ENCODE assay signal across 19 cellular contexts in genomic region chr1:116755036-116755435, GRCh38. TPM values are rescaled to one million over a fixed set of nuclear protein-coding genes. Genes with fewer than 3 reads are reported as not detected.
A peak's percentile ranks its signal among the peaks of the same experiment; 100 is the strongest.
DNase-seq lines count a peak whose midpoint lies in the region; ATAC-seq, FAIRE-seq and TF ChIP-seq lines count a peak whose summit lies in the region.
"Had no signal": no experiment of that assay in that cellular context is flagged by ENCODE, and none has a peak within 500 bp of the region (broad histone marks: within the 10 kb centered on the region; RNA-seq: fewer than 3 reads in every experiment).

No MANE protein-coding gene starts in this region.

- no peaks in the 10 kb centered on the region for H3K27me3 Mint-ChIP-seq in activated CD8-positive, alpha-beta T cell treated with anti-CD3 and anti-CD28 coated beads, Interleukin-2, amount 10 ng/mL, durations not matched to agents 7 days and 5 days (ENCODE audit: low read depth)

- peak overlapping the region; percentile 98 for H3K27ac Mint-ChIP-seq in activated CD8-positive, alpha-beta T cell treated with anti-CD3 and anti-CD28 coated beads, Interleukin-2, amount 10 ng/mL, durations not matched to agents 7 days and 5 days

- TF ChIP-seq POLR2A in gastrocnemius medialis (IDR thresholded peaks at IDR 0.05): no peak

- H3K36me3 ChIP-seq in KOPT-K1 (ENCODE audit: insufficient read depth, low read length) (peaks cover 7% of the 10 kb centered on the region), small intestine (ENCODE audit: control insufficient read depth in 2 of 2, insufficient read depth in 2 of 2, low read length in 2 of 2) (no peaks in the 10 kb centered on the region), gastrocnemius medialis (no peaks in the 10 kb centered on the region), Karpas-422 (ENCODE audit: insufficient read depth, low read length) (no peaks in the 10 kb centered on the region)
- H3K36me3 ChIP-seq in effector memory CD4-positive, alpha-beta T cell (ENCODE audit: control insufficient read depth, insufficient read depth, low read length): no peaks in the 10 kb centered on the region
- H3K36me3 ChIP-seq: BE2C had no signal

- H3K4me1 ChIP-seq in effector memory CD4-positive, alpha-beta T cell (ENCODE audit: control insufficient read depth, insufficient read depth, low read length, poor library complexity, severe bottlenecking): peaks cover 18% of the 10 kb centered on the region
- H3K4me1 ChIP-seq in small intestine (ENCODE audit: control insufficient read depth in 2 of 2, insufficient read depth in 1 of 2, low read depth in 1 of 2, low read length in 1 of 2) (no peaks in the 10 kb centered on the region), gastrocnemius medialis (no peaks in the 10 kb centered on the region), Karpas-422 (ENCODE audit: low read length) (no peaks in the 10 kb centered on the region)
- H3K4me1 ChIP-seq: BE2C had no signal

- peak overlapping the region; percentile 82 for H3K4me3 ChIP-seq in effector memory CD4-positive, alpha-beta T cell (ENCODE audit: insufficient read depth, low read depth, low read length, poor library complexity, severe bottlenecking)
- H3K4me3 ChIP-seq in small intestine (ENCODE audit: low read depth in 1 of 2, low read length in 2 of 2): peak overlapping the region in 1 of 2 donors; percentile 50
- no peak overlapping the region for H3K4me3 ChIP-seq in gastrocnemius medialis
- no peak overlapping the region for H3K4me3 ChIP-seq in Karpas-422 (ENCODE audit: low read length)

- peaks cover 3% of the 10 kb centered on the region for H3K9me3 Mint-ChIP-seq in activated CD8-positive, alpha-beta T cell treated with anti-CD3 and anti-CD28 coated beads, Interleukin-2, amount 10 ng/mL, durations not matched to agents 7 days and 5 days (ENCODE audit: insufficient read depth)

- WGBS in small intestine, 3 donors: 83 to 87% (median 85%) methylated on average over 9 of the region's 9 CpGs

- H3K9me2 ChIP-seq in Karpas-422 (replicated peaks; ENCODE audit: insufficient read depth, low read length): no peaks in the 10 kb centered on the region

- no peaks in the 10 kb centered on the region for H3K27me3 ChIP-seq in effector memory CD4-positive, alpha-beta T cell (replicated peaks; ENCODE audit: control insufficient read depth, insufficient read depth, low read length, poor library complexity, severe bottlenecking)
- H3K27me3 ChIP-seq in small intestine (ENCODE audit: control insufficient read depth in 2 of 2, insufficient read depth in 2 of 2, low read length in 2 of 2) (no peaks in the 10 kb centered on the region), gastrocnemius medialis (no peaks in the 10 kb centered on the region), Karpas-422 (ENCODE audit: low read length) (no peaks in the 10 kb centered on the region)
- H3K27me3 ChIP-seq: BE2C had no signal

- no peaks in the 10 kb centered on the region for H3K79me2 ChIP-seq in Karpas-422 (ENCODE audit: low read length)

- peaks cover 65% of the 10 kb centered on the region for H3K36me3 Mint-ChIP-seq in activated CD8-positive, alpha-beta T cell treated with anti-CD3 and anti-CD28 coated beads, Interleukin-2, amount 10 ng/mL, durations not matched to agents 7 days and 5 days (ENCODE audit: low read depth)

- no peak for ATAC-seq in activated CD8-positive, alpha-beta T cell treated with anti-CD3 and anti-CD28 coated beads, Interleukin-2, amount 10 ng/mL, durations not matched to agents 7 days and 5 days
- ATAC-seq in gastrocnemius medialis: no peak
- ATAC-seq: Panc1, sciatic nerve had no signal

- in situ Hi-C loops in gastrocnemius medialis (cut with MboI; ENCODE audit: low sequenced_read_pairs in 4 of 4): no loop called here

- intact Hi-C loops in gastrocnemius medialis (cut with DNase I; ENCODE audit: low total_unique reads): no loop called here

- H4K20me1 ChIP-seq in Karpas-422 (ENCODE audit: insufficient read depth, low read depth, low read length): no peaks in the 10 kb centered on the region

- TF ChIP-seq CTCF in gastrocnemius medialis (IDR thresholded peaks at IDR 0.05 in 4 of 5, conservative IDR thresholded peaks at IDR 0.05 in 1 of 5): no peak

- H3K4me2 ChIP-seq in Karpas-422 (ENCODE audit: low read depth, low read length, poor library complexity, severe bottlenecking): no peak overlapping the region

- H2AFZ ChIP-seq in Karpas-422 (ENCODE audit: low read length): no peak overlapping the region

- peak; percentile 33 for DNase-seq in activated CD8-positive, alpha-beta T cell treated with anti-CD3 and anti-CD28 coated beads, Interleukin-2, amount 10 ng/mL, durations not matched to agents 7 days and 5 days
- no peak for DNase-seq in effector memory CD4-positive, alpha-beta T cell
- DNase-seq in small intestine (no peak), gastrocnemius medialis (no peak), Karpas-422 (no peak), KG1 (lab: John Stamatoyannopoulos, UW) (no peak)
- DNase-seq: activated CD4-positive, CD25-positive, alpha-beta regulatory T cell; activated gamma-delta T cell; BE2C; DMS79; foreskin fibroblast; NCI-H2029; NCI-H69; stimulated activated CD4-positive, alpha-beta T cell treated with anti-CD3 and anti-CD28 coated beads, Interleukin-4, amount 100 ng/mL, for 4 hours; SW 1271 had no signal

- H3K4me3 Mint-ChIP-seq in activated CD8-positive, alpha-beta T cell treated with anti-CD3 and anti-CD28 coated beads, Interleukin-2, amount 10 ng/mL, durations not matched to agents 7 days and 5 days: peak overlapping the region; percentile 99

- H3K4me1 Mint-ChIP-seq in activated CD8-positive, alpha-beta T cell treated with anti-CD3 and anti-CD28 coated beads, Interleukin-2, amount 10 ng/mL, durations not matched to agents 7 days and 5 days (ENCODE audit: low read depth): peaks cover 43% of the 10 kb centered on the region

- POLR2A ChIA-PET in activated CD8-positive, alpha-beta T cell treated with anti-CD3 and anti-CD28 coated beads, Interleukin-2, amount 10 ng/mL, durations not matched to agents 7 days and 5 days (lab: Charles Lee): interaction anchor here (0.6 to 24.5 kb wide), 12 partner anchors 10 to 305 kb away, joined by 3 to 548 read pairs (median 11); partner anchors contain the start of gene TTF2

- H3K27ac ChIP-seq in KOPT-K1 (ENCODE audit: low read depth, low read length, poor library complexity, severe bottlenecking) (peak overlapping the region; percentile 99), small intestine (ENCODE audit: low read depth in 1 of 2, low read length in 1 of 2) (peak overlapping the region; percentile 66 to 74), gastrocnemius medialis (no peak overlapping the region), Karpas-422 (ENCODE audit: low read length) (no peak overlapping the region)
- peak overlapping the region; percentile 87 for H3K27ac ChIP-seq in effector memory CD4-positive, alpha-beta T cell (ENCODE audit: insufficient read depth, low read length, poor library complexity, severe bottlenecking)

- H3K9me3 ChIP-seq in KOPT-K1 (ENCODE audit: insufficient read depth, low read length, poor library complexity, severe bottlenecking): no peaks in the 10 kb centered on the region
- no peaks in the 10 kb centered on the region for H3K9me3 ChIP-seq in effector memory CD4-positive, alpha-beta T cell (ENCODE audit: control insufficient read depth, low read length)
- no peaks in the 10 kb centered on the region for H3K9me3 ChIP-seq in small intestine (ENCODE audit: control insufficient read depth, low read depth)
- no peaks in the 10 kb centered on the region for H3K9me3 ChIP-seq in gastrocnemius medialis
- no peaks in the 10 kb centered on the region for H3K9me3 ChIP-seq in Karpas-422 (ENCODE audit: low read length)
- H3K9me3 ChIP-seq: BE2C had no signal

- CTCF ChIA-PET in activated CD8-positive, alpha-beta T cell treated with anti-CD3 and anti-CD28 coated beads, Interleukin-2, amount 10 ng/mL, durations not matched to agents 7 days and 5 days (lab: Charles Lee): interaction anchor here (0.9 to 12.3 kb wide), 8 partner anchors 11 to 305 kb away, joined by 3 to 176 read pairs (median 6); partner anchors contain the start of gene TTF2

- H3K9ac ChIP-seq in Karpas-422 (ENCODE audit: low read length): no peak overlapping the region

- FAIRE-seq in small intestine (lab: Jason Lieb, UNC): no peak

RNA-seq across cellular contexts. Expression of gene CD2, which starts 0.8 kb away (rescaled TPM):
- 100 to 1,000 TPM; 186 to 189 TPM for total RNA-seq in activated CD8-positive, alpha-beta T cell treated with anti-CD3 and anti-CD28 coated beads, Interleukin-2, amount 10 ng/mL, durations not matched to agents 7 days and 5 days
- polyA plus RNA-seq in small intestine: 10 to 100 TPM in 1 of 3 donors, 1 to 10 TPM in 2; 3.9 to 14.9 (median 6.3) TPM
- total RNA-seq in gastrocnemius medialis: under 1 TPM in 1 of 4 donors, not detected in 3; 0.16 TPM
- not detected in 2 replicates for total RNA-seq in Karpas-422 (2014; rRNA removed; shearing (Covaris generic); ENCODE audit: low replicate concordance)
- total RNA-seq: lung microvascular endothelial cell had no signal

Comparison
In these comparisons a context has a peak if more than half of its experiments do, and no peak if none do; other contexts are left out.
1. H3K27ac ChIP-seq: peak in KOPT-K1 (single experiment), effector memory CD4-positive, alpha-beta T cell (single experiment) and small intestine (2 of 2); none in gastrocnemius medialis (0 of 4) and Karpas-422 (single experiment).
2. RNA of gene CD2, which starts 0.8 kb away (total RNA-seq): 186 to 189 TPM in activated CD8-positive, alpha-beta T cell treated with anti-CD3 and anti-CD28 coated beads, Interleukin-2, amount 10 ng/mL, durations not matched to agents 7 days and 5 days; 0.16 TPM in gastrocnemius medialis and not detected in Karpas-422; every median in the first group is over 100 times any median in the second.